Comparison of ENCODE assay signal across 1 cellular context in genomic region chr5:95285406-95285761, GRCh38.
TF ChIP-seq lines count a peak whose summit lies in the region.

No MANE protein-coding gene starts in this region.

TF ChIP-seq in WTC11, 78 proteins besides CTCF, POLR2A, EP300 and RAD21 (continued from another document):
- TF ChIP-seq ARID4B (CRISPR knock-in tag; IDR thresholded peaks at IDR 0.05; ENCODE audit: borderline replicate concordance): no peak
- TF ChIP-seq KAT7 (CRISPR knock-in tag; IDR thresholded peaks at IDR 0.05; ENCODE audit: borderline replicate concordance): no peak
- no peak for TF ChIP-seq NR1H2 (CRISPR knock-in tag; IDR thresholded peaks at IDR 0.05)
- no peak for TF ChIP-seq CBFB (CRISPR knock-in tag; IDR thresholded peaks at IDR 0.05; ENCODE audit: low read depth)
